23 cellular contexts compared by ENCODE assay signal in genomic region chr5:145180341-145180740, GRCh38.
"Had no signal": no experiment of that assay in that cellular context is flagged by ENCODE, and none has a peak within 500 bp of the region (broad histone marks: within the 10 kb centered on the region; RNA-seq: fewer than 3 reads in every experiment).

No MANE protein-coding gene starts in this region.

- H3K36me3 Mint-ChIP-seq: activated naive CD4-positive, alpha-beta T cell treated with anti-CD3 and anti-CD28 coated beads, Interleukin-2, amount 50 U/mL, for 24 hours had no signal

- H3K27me3 Mint-ChIP-seq: activated CD4-positive, alpha-beta memory T cell treated with anti-CD3 and anti-CD28 coated beads, Interleukin-2, amount 10 ng/mL, durations not matched to agents 7 days and 5 days; activated CD4-positive, alpha-beta T cell treated with anti-CD3 and anti-CD28 coated beads, Interleukin-2, amount 10 ng/mL, durations not matched to agents 7 days and 5 days; activated naive CD4-positive, alpha-beta T cell treated with anti-CD3 and anti-CD28 coated beads, Interleukin-2, amount 50 U/mL, for 24 hours; activated naive CD8-positive, alpha-beta T cell treated with anti-CD3 and anti-CD28 coated beads, Interleukin-2, amount 50 U/mL, for 24 hours; activated T-cell treated with anti-CD3 and anti-CD28 coated beads, Interleukin-2, amount 50 U/mL, for 24 hours; dendritic cell treated with granulocyte-macrophage colony-stimulating factor and Interleukin-4, amounts not matched to agents 40 ng/mL and 50 ng/mL, for 4 days had no signal

- H3K36me3 ChIP-seq: breast epithelium, esophagus muscularis mucosa, heart right ventricle, right lobe of liver, transverse colon had no signal

- H3K4me3 ChIP-seq: breast epithelium, esophagus muscularis mucosa, heart right ventricle, right lobe of liver, transverse colon had no signal

- ATAC-seq: activated naive CD8-positive, alpha-beta T cell treated with anti-CD3 and anti-CD28 coated beads, Interleukin-2, amount 50 U/mL, for 24 hours; foreskin keratinocyte; heart right ventricle; left ventricle myocardium superior; right lobe of liver had no signal

- H3K9me3 ChIP-seq: breast epithelium, esophagus muscularis mucosa, heart right ventricle, right lobe of liver, transverse colon had no signal

- H3K4me1 ChIP-seq: breast epithelium, esophagus muscularis mucosa, heart right ventricle, right lobe of liver, transverse colon had no signal

- H3K27ac ChIP-seq: breast epithelium, esophagus muscularis mucosa, foreskin keratinocyte, heart right ventricle, right lobe of liver, transverse colon had no signal

- H3K27ac Mint-ChIP-seq: activated CD4-positive, alpha-beta memory T cell treated with anti-CD3 and anti-CD28 coated beads, Interleukin-2, amount 10 ng/mL, durations not matched to agents 7 days and 5 days; activated CD4-positive, alpha-beta T cell treated with anti-CD3 and anti-CD28 coated beads, Interleukin-2, amount 10 ng/mL, durations not matched to agents 7 days and 5 days; activated naive CD4-positive, alpha-beta T cell treated with anti-CD3 and anti-CD28 coated beads, Interleukin-2, amount 50 U/mL, for 24 hours; activated naive CD8-positive, alpha-beta T cell treated with anti-CD3 and anti-CD28 coated beads, Interleukin-2, amount 50 U/mL, for 24 hours; activated T-cell treated with anti-CD3 and anti-CD28 coated beads, Interleukin-2, amount 50 U/mL, for 24 hours; activated T-helper 2 cell treated with anti-CD3 and anti-CD28 coated beads, Interferon-gamma antibody, Interleukin-2, Interleukin-4, amounts not matched to agents 10 μg/mL and 5 μg/mL and 100 μg/mL, durations not matched to agents 14 hours and 24 hours and 36 hours; dendritic cell treated with granulocyte-macrophage colony-stimulating factor and Interleukin-4, amounts not matched to agents 40 ng/mL and 50 ng/mL, for 4 days had no signal

- H3K9me3 Mint-ChIP-seq: activated CD4-positive, alpha-beta T cell treated with anti-CD3 and anti-CD28 coated beads, Interleukin-2, amount 10 ng/mL, durations not matched to agents 7 days and 5 days; activated naive CD4-positive, alpha-beta T cell treated with anti-CD3 and anti-CD28 coated beads, Interleukin-2, amount 50 U/mL, for 24 hours; activated T-helper 2 cell treated with anti-CD3 and anti-CD28 coated beads, Interferon-gamma antibody, Interleukin-2, Interleukin-4, amounts not matched to agents 10 μg/mL and 5 μg/mL and 100 μg/mL, durations not matched to agents 14 hours and 24 hours and 36 hours had no signal

- H3K27me3 ChIP-seq: breast epithelium, esophagus muscularis mucosa, foreskin keratinocyte, heart right ventricle, right lobe of liver, transverse colon had no signal

- DNase-seq: activated CD4-positive, alpha-beta memory T cell treated with anti-CD3 and anti-CD28 coated beads, Interleukin-2, amount 10 ng/mL, durations not matched to agents 7 days and 5 days; activated CD4-positive, alpha-beta T cell treated with anti-CD3 and anti-CD28 coated beads for 1 hour; activated CD4-positive, alpha-beta T cell treated with anti-CD3 and anti-CD28 coated beads, Interleukin-2, amount 10 ng/mL, durations not matched to agents 7 days and 5 days; activated CD8-positive, alpha-beta memory T cell treated with anti-CD3 and anti-CD28 coated beads, Interleukin-2, amount 50 U/mL, for 48 hours; activated naive CD8-positive, alpha-beta T cell treated with anti-CD3 and anti-CD28 coated beads, Interleukin-2, amount 50 U/mL, for 24 hours; activated T-cell treated with anti-CD3 and anti-CD28 coated beads, Interleukin-2, amount 50 U/mL, for 24 hours; amygdala; central memory CD4-positive, alpha-beta T cell; foreskin keratinocyte; heart right ventricle; left ventricle myocardium superior; occipital lobe; posterior cingulate gyrus; right lobe of liver; stimulated activated CD4-positive, alpha-beta T cell treated with anti-CD3 and anti-CD28 coated beads, Interleukin-2, amount 100 ng/mL, for 48 hours; stimulated activated naive CD4-positive, alpha-beta T cell treated with Interleukin-2 at 50 U/mL for 16 hours; T-helper 2 cell; transverse colon had no signal

- H3K4me1 Mint-ChIP-seq: activated CD4-positive, alpha-beta memory T cell treated with anti-CD3 and anti-CD28 coated beads, Interleukin-2, amount 10 ng/mL, durations not matched to agents 7 days and 5 days; activated CD4-positive, alpha-beta T cell treated with anti-CD3 and anti-CD28 coated beads, Interleukin-2, amount 10 ng/mL, durations not matched to agents 7 days and 5 days; activated naive CD4-positive, alpha-beta T cell treated with anti-CD3 and anti-CD28 coated beads, Interleukin-2, amount 50 U/mL, for 24 hours; activated naive CD8-positive, alpha-beta T cell treated with anti-CD3 and anti-CD28 coated beads, Interleukin-2, amount 50 U/mL, for 24 hours had no signal

- H3K4me3 Mint-ChIP-seq: activated CD4-positive, alpha-beta memory T cell treated with anti-CD3 and anti-CD28 coated beads, Interleukin-2, amount 10 ng/mL, durations not matched to agents 7 days and 5 days; activated CD4-positive, alpha-beta T cell treated with anti-CD3 and anti-CD28 coated beads, Interleukin-2, amount 10 ng/mL, durations not matched to agents 7 days and 5 days; activated naive CD4-positive, alpha-beta T cell treated with anti-CD3 and anti-CD28 coated beads, Interleukin-2, amount 50 U/mL, for 24 hours; activated naive CD8-positive, alpha-beta T cell treated with anti-CD3 and anti-CD28 coated beads, Interleukin-2, amount 50 U/mL, for 24 hours; activated T-cell treated with anti-CD3 and anti-CD28 coated beads, Interleukin-2, amount 50 U/mL, for 24 hours; dendritic cell treated with granulocyte-macrophage colony-stimulating factor and Interleukin-4, amounts not matched to agents 40 ng/mL and 50 ng/mL, for 4 days had no signal
